10 cellular contexts compared by ENCODE assay signal in genomic region chr20:44646023-44646640, GRCh38. TPM values are rescaled to one million over a fixed set of nuclear protein-coding genes. Genes with fewer than 3 reads are reported as not detected.
A peak's percentile ranks its signal among the peaks of the same experiment; 100 is the strongest.
DNase-seq lines count a peak whose midpoint lies in the region; ATAC-seq and TF ChIP-seq lines count a peak whose summit lies in the region.
"Had no signal": no experiment of that assay in that cellular context is flagged by ENCODE, and none has a peak within 500 bp of the region (broad histone marks: within the 10 kb centered on the region; RNA-seq: fewer than 3 reads in every experiment).

No MANE protein-coding gene starts in this region.

- peak; percentile 19 for ATAC-seq in HG02678 (IDR thresholded peaks at IDR 0.05; ENCODE audit: unreplicated experiment)

- no peak overlapping the region for H3K4me3 ChIP-seq in esophagus squamous epithelium
- no peak overlapping the region for H3K4me3 ChIP-seq in coronary artery

- no peaks in the 10 kb centered on the region for H3K36me3 ChIP-seq in esophagus squamous epithelium
- H3K36me3 ChIP-seq: neutrophil had no signal

- H3K27ac ChIP-seq in esophagus squamous epithelium: peak overlapping the region; percentile 3 to 86 (median 50)
- peak overlapping the region in 1 of 2 donors; percentile 60 for H3K27ac ChIP-seq in coronary artery
- H3K27ac ChIP-seq: 22Rv1, neutrophil had no signal

- H3K9me3 ChIP-seq in esophagus squamous epithelium: no peaks in the 10 kb centered on the region
- H3K9me3 ChIP-seq: neutrophil had no signal

- TF ChIP-seq POLR2A in esophagus squamous epithelium (IDR thresholded peaks at IDR 0.05): no peak

- TF ChIP-seq CTCF in esophagus squamous epithelium (IDR thresholded peaks at IDR 0.05) (no peak), coronary artery (IDR thresholded peaks at IDR 0.05) (no peak)

- WGBS in esophagus squamous epithelium, 2 donors: 38 to 61% methylated on average over 2 to 4 of the region's 4 CpGs

- intact Hi-C loops in esophagus squamous epithelium (cut with DNase I): no loop called here

- peaks cover 42 to 92% (median 85%) of the 10 kb centered on the region in 3 donors for H3K4me1 ChIP-seq in esophagus squamous epithelium

- no peaks in the 10 kb centered on the region for H3K27me3 ChIP-seq in esophagus squamous epithelium

- DNase-seq in DMS 273 (lab: John Stamatoyannopoulos, UW; ENCODE audit: unreplicated experiment): peak; percentile 44
- no peak for DNase-seq in DMS 273 treated with DMSO at 0.1 percent for 48 hours (lab: John Stamatoyannopoulos, UW)
- DNase-seq in SHP77 (lab: John Stamatoyannopoulos, UW): peak; percentile 80 to 88
- DNase-seq in esophagus squamous epithelium (lab: John Stamatoyannopoulos, UW): no peak
- DNase-seq in NCI-H1694 treated with DMSO at 0.1 percent for 48 hours (lab: John Stamatoyannopoulos, UW): no peak
- no peak for DNase-seq in coronary artery (ENCODE audit: low spot score)
- DNase-seq in OCI-M2 (lab: John Stamatoyannopoulos, UW; ENCODE audit: unreplicated experiment): no peak

RNA-seq across cellular contexts. Expression of gene ADA, which starts 5.4 kb away (rescaled TPM):
- 10 to 100 TPM in 2 of 4 donors, 1 to 10 TPM in 2; 3.8 to 31.7 (median 15.7) TPM for total RNA-seq in esophagus squamous epithelium

Comparison
In these comparisons a context has a peak if more than half of its experiments do, and no peak if none do; other contexts are left out.
1. DNase-seq: peak in DMS 273 (single experiment) and SHP77 (2 of 2); none in DMS 273 treated with DMSO at 0.1 percent for 48 hours (single experiment), esophagus squamous epithelium (single experiment), NCI-H1694 treated with DMSO at 0.1 percent for 48 hours (single experiment), coronary artery (single experiment) and OCI-M2 (single experiment).